In genomic region chr3:141963301-141963700, GRCh38 we compare ENCODE assay signal across 13 cellular contexts.
"Had no signal": no experiment of that assay in that cellular context is flagged by ENCODE, and none has a peak within 500 bp of the region (broad histone marks: within the 10 kb centered on the region; RNA-seq: fewer than 3 reads in every experiment).

No MANE protein-coding gene starts in this region.

- H3K27ac ChIP-seq: brain microvascular endothelial cell, PC-9 had no signal

- H3K9me3 Mint-ChIP-seq: activated B cell treated with CpG ODN at 0.5 μM for 24 hours; activated CD4-positive, alpha-beta T cell treated with anti-CD3 and anti-CD28 coated beads, Interleukin-2, amount 10 ng/mL, durations not matched to agents 24 days and 14 days; activated naive CD4-positive, alpha-beta T cell treated with anti-CD3 and anti-CD28 coated beads for 36 hours; activated T-cell treated with anti-CD3 and anti-CD28 coated beads, Interleukin-2, amount 50 U/mL, for 4 hours; activated T-helper 17 cell treated with anti-CD3 and anti-CD28 coated beads, Interleukin-2, amount 50 U/mL, for 72 hours; T-helper 1 cell treated with Interleukin-12 subunit alpha and Interleukin-12 subunit beta and Interleukin-4 antibody, amounts not matched to agents 30 μg/mL and 1 μg/mL, for 36 hours had no signal

- H3K4me2 ChIP-seq: PC-9 had no signal

- DNase-seq: cerebellar nuclear complex, NCI-H1105, NCI-H2081 treated with DMSO at 0.1 percent for 48 hours had no signal

- H2AFZ ChIP-seq: PC-9 had no signal

- H3K27ac Mint-ChIP-seq: activated B cell treated with CpG ODN at 0.5 μM for 24 hours; activated CD4-positive, alpha-beta T cell treated with anti-CD3 and anti-CD28 coated beads, Interleukin-2, amount 10 ng/mL, durations not matched to agents 24 days and 14 days; activated naive CD4-positive, alpha-beta T cell treated with anti-CD3 and anti-CD28 coated beads for 36 hours; activated naive CD8-positive, alpha-beta T cell; activated T-helper 17 cell treated with anti-CD3 and anti-CD28 coated beads, Interleukin-2, amount 50 U/mL, for 72 hours; T-helper 1 cell treated with Interleukin-12 subunit alpha and Interleukin-12 subunit beta and Interleukin-4 antibody, amounts not matched to agents 30 μg/mL and 1 μg/mL, for 36 hours had no signal

- H3K4me1 Mint-ChIP-seq: activated B cell treated with CpG ODN at 0.5 μM for 24 hours; activated CD4-positive, alpha-beta T cell treated with anti-CD3 and anti-CD28 coated beads, Interleukin-2, amount 10 ng/mL, durations not matched to agents 24 days and 14 days; activated T-helper 17 cell treated with anti-CD3 and anti-CD28 coated beads, Interleukin-2, amount 50 U/mL, for 72 hours had no signal

- H3K4me3 ChIP-seq: MG63, PC-9 had no signal

- H3K36me3 ChIP-seq: brain microvascular endothelial cell had no signal

- H3K27me3 ChIP-seq: brain microvascular endothelial cell, MG63 had no signal

- H3K9me3 ChIP-seq: MG63 had no signal

- H3K4me3 Mint-ChIP-seq: activated B cell treated with CpG ODN at 0.5 μM for 24 hours; activated CD4-positive, alpha-beta T cell treated with anti-CD3 and anti-CD28 coated beads, Interleukin-2, amount 10 ng/mL, durations not matched to agents 24 days and 14 days; activated naive CD4-positive, alpha-beta T cell treated with anti-CD3 and anti-CD28 coated beads for 36 hours; activated naive CD8-positive, alpha-beta T cell; activated T-cell treated with anti-CD3 and anti-CD28 coated beads, Interleukin-2, amount 50 U/mL, for 4 hours; activated T-helper 17 cell treated with anti-CD3 and anti-CD28 coated beads, Interleukin-2, amount 50 U/mL, for 72 hours; T-helper 1 cell treated with Interleukin-12 subunit alpha and Interleukin-12 subunit beta and Interleukin-4 antibody, amounts not matched to agents 30 μg/mL and 1 μg/mL, for 36 hours had no signal

- H3K27me3 Mint-ChIP-seq: activated B cell treated with CpG ODN at 0.5 μM for 24 hours; activated CD4-positive, alpha-beta T cell treated with anti-CD3 and anti-CD28 coated beads, Interleukin-2, amount 10 ng/mL, durations not matched to agents 24 days and 14 days; activated naive CD8-positive, alpha-beta T cell; activated T-helper 17 cell treated with anti-CD3 and anti-CD28 coated beads, Interleukin-2, amount 50 U/mL, for 72 hours had no signal
